ENCODE assay signal across 14 cellular contexts in genomic region chr1:200037501-200037900, GRCh38. TPM values are rescaled to one million over a fixed set of nuclear protein-coding genes. Genes with fewer than 3 reads are reported as not detected.
"Had no signal": no experiment of that assay in that cellular context is flagged by ENCODE, and none has a peak within 500 bp of the region (broad histone marks: within the 10 kb centered on the region; RNA-seq: fewer than 3 reads in every experiment).

No MANE protein-coding gene starts in this region.

- H3K27ac Mint-ChIP-seq: activated B cell treated with CpG ODN at 0.5 μM for 24 hours; activated CD4-positive, alpha-beta T cell treated with anti-CD3 and anti-CD28 coated beads, Interleukin-2, amount 10 ng/mL, durations not matched to agents 24 days and 14 days; activated naive CD4-positive, alpha-beta T cell treated with anti-CD3 and anti-CD28 coated beads for 36 hours; stimulated activated effector memory CD8-positive, alpha-beta T cell treated with anti-CD3 and anti-CD28 coated beads, Interleukin-12 subunit alpha, Interleukin-12 subunit beta, amount 100 ng/mL, for 72 hours had no signal

- H3K36me3 ChIP-seq: tibial artery had no signal

- H3K27ac ChIP-seq: tibial artery had no signal

- DNase-seq: activated B cell treated with CpG ODN at 0.5 μM for 24 hours; activated CD4-positive, alpha-beta T cell treated with anti-CD3 and anti-CD28 coated beads, Interleukin-2, amount 10 ng/mL, durations not matched to agents 24 days and 14 days; activated naive CD4-positive, alpha-beta T cell treated with anti-CD3 and anti-CD28 coated beads for 36 hours; cerebellar nuclear complex; dermis blood vessel endothelial cell; hypothalamus; posterior cingulate gyrus; right cardiac atrium; tibial artery had no signal

- ATAC-seq: left colon; right cardiac atrium; SK-N-SH treated with all-trans-retinoic acid at 6 μM for 48 hours; stimulated activated effector memory CD8-positive, alpha-beta T cell treated with anti-CD3 and anti-CD28 coated beads, Interleukin-12 subunit alpha, Interleukin-12 subunit beta, amount 100 ng/mL, for 72 hours had no signal

- H3K9me3 ChIP-seq: tibial artery had no signal

- H3K4me3 Mint-ChIP-seq: activated B cell treated with CpG ODN at 0.5 μM for 24 hours; activated CD4-positive, alpha-beta T cell treated with anti-CD3 and anti-CD28 coated beads, Interleukin-2, amount 10 ng/mL, durations not matched to agents 24 days and 14 days; activated naive CD4-positive, alpha-beta T cell treated with anti-CD3 and anti-CD28 coated beads for 36 hours; stimulated activated effector memory CD8-positive, alpha-beta T cell treated with anti-CD3 and anti-CD28 coated beads, Interleukin-12 subunit alpha, Interleukin-12 subunit beta, amount 100 ng/mL, for 72 hours had no signal

- H3K4me3 ChIP-seq: tibial artery had no signal

- H3K9me3 Mint-ChIP-seq: activated B cell treated with CpG ODN at 0.5 μM for 24 hours; activated CD4-positive, alpha-beta T cell treated with anti-CD3 and anti-CD28 coated beads, Interleukin-2, amount 10 ng/mL, durations not matched to agents 24 days and 14 days; activated naive CD4-positive, alpha-beta T cell treated with anti-CD3 and anti-CD28 coated beads for 36 hours; stimulated activated effector memory CD8-positive, alpha-beta T cell treated with anti-CD3 and anti-CD28 coated beads, Interleukin-12 subunit alpha, Interleukin-12 subunit beta, amount 100 ng/mL, for 72 hours had no signal

RNA-seq across cellular contexts. Expression of gene NR5A2, which starts 10.0 kb away (rescaled TPM):
- total RNA-seq: activated CD4-positive, alpha-beta T cell treated with anti-CD3 and anti-CD28 coated beads, Interleukin-2, amount 10 ng/mL, durations not matched to agents 24 days and 14 days; activated naive CD4-positive, alpha-beta T cell treated with anti-CD3 and anti-CD28 coated beads for 36 hours; epithelial cell of proximal tubule; mononuclear cell had no signal
